In genomic region chr6:136593748-136594490, GRCh38 we compare ENCODE assay signal across 8 cellular contexts. TPM values are rescaled to one million over a fixed set of nuclear protein-coding genes. Genes with fewer than 3 reads are reported as not detected.
DNase-seq lines count a peak whose midpoint lies in the region; ATAC-seq and TF ChIP-seq lines count a peak whose summit lies in the region.

No MANE protein-coding gene starts in this region.

- H4K20me1 ChIP-seq in neural progenitor cell (ENCODE audit: low read depth): no peaks in the 10 kb centered on the region

- TF ChIP-seq CTCF in Caco-2 (IDR thresholded peaks at IDR 0.05; ENCODE audit: insufficient read depth in 1 of 2, low read depth in 1 of 2, low read length in 1 of 2, severe bottlenecking in 1 of 2, unreplicated experiment in 1 of 2) (no peak), neural progenitor cell (IDR thresholded peaks at IDR 0.05) (no peak)

- no peak overlapping the region for H3K27ac ChIP-seq in neural progenitor cell

- ATAC-seq in GM19324 (IDR thresholded peaks at IDR 0.05; ENCODE audit: low FRiP score, unreplicated experiment): peak; percentile 86
- peak; percentile 93 for ATAC-seq in HG03280 (IDR thresholded peaks at IDR 0.05; ENCODE audit: unreplicated experiment)
- ATAC-seq in natural killer cell treated with Interleukin-12 subunit alpha and Interleukin-12 subunit beta and Interleukin-15 and Interleukin-18, amount 100 ng/mL, for 72 hours: peak; percentile 92 to 95

- H3K27ac Mint-ChIP-seq in Caco-2 (ENCODE audit: unreplicated experiment) (no peak overlapping the region), neural progenitor cell (no peak overlapping the region)
- peak overlapping the region; percentile 99 for H3K27ac Mint-ChIP-seq in natural killer cell treated with Interleukin-12 subunit alpha and Interleukin-12 subunit beta and Interleukin-15 and Interleukin-18, amount 100 ng/mL, for 72 hours

- H3K36me3 Mint-ChIP-seq in Caco-2 (ENCODE audit: insufficient read depth, unreplicated experiment) (peaks cover 4% of the 10 kb centered on the region), neural progenitor cell (no peaks in the 10 kb centered on the region)
- H3K36me3 Mint-ChIP-seq in natural killer cell treated with Interleukin-12 subunit alpha and Interleukin-12 subunit beta and Interleukin-15 and Interleukin-18, amount 100 ng/mL, for 72 hours: peaks cover 64% of the 10 kb centered on the region

- H3K27me3 ChIP-seq in Caco-2 (replicated peaks; ENCODE audit: control insufficient read depth, insufficient read depth, low read length): no peaks in the 10 kb centered on the region
- H3K27me3 ChIP-seq in neural progenitor cell: no peaks in the 10 kb centered on the region

- no TSS peak for BruUV-seq in Caco-2 (replicated peaks; lab: Mats Ljungman, UMichigan)

- no peaks in the 10 kb centered on the region for H3F3A ChIP-seq in neural progenitor cell (ENCODE audit: low read depth)

- H3K4me1 Mint-ChIP-seq in Caco-2 (ENCODE audit: low read depth, unreplicated experiment) (no peaks in the 10 kb centered on the region), neural progenitor cell (no peaks in the 10 kb centered on the region)
- peaks cover 71 to 72% of the 10 kb centered on the region in 2 donors for H3K4me1 Mint-ChIP-seq in natural killer cell treated with Interleukin-12 subunit alpha and Interleukin-12 subunit beta and Interleukin-15 and Interleukin-18, amount 100 ng/mL, for 72 hours (ENCODE audit: low read depth in 2 of 2)

- H3K79me2 ChIP-seq in neural progenitor cell (ENCODE audit: low read depth): no peaks in the 10 kb centered on the region

- no peaks in the 10 kb centered on the region for H3K36me3 ChIP-seq in Caco-2 (ENCODE audit: control insufficient read depth, insufficient read depth, low read length)
- H3K36me3 ChIP-seq in neural progenitor cell: no peaks in the 10 kb centered on the region

- H3K9me3 Mint-ChIP-seq in Caco-2 (ENCODE audit: unreplicated experiment): no peaks in the 10 kb centered on the region
- peaks cover 5% of the 10 kb centered on the region for H3K9me3 Mint-ChIP-seq in natural killer cell treated with Interleukin-12 subunit alpha and Interleukin-12 subunit beta and Interleukin-15 and Interleukin-18, amount 100 ng/mL, for 72 hours
- H3K9me3 Mint-ChIP-seq in neural progenitor cell: no peaks in the 10 kb centered on the region

- H2AFZ ChIP-seq in neural progenitor cell (replicated peaks): no peak overlapping the region

- DNase-seq in Caco-2: peak; percentile 17 to 35
- peak; percentile 21 for DNase-seq in SKM-1 (lab: John Stamatoyannopoulos, UW; ENCODE audit: unreplicated experiment)
- peak; percentile 92 to 99 for DNase-seq in dermis microvascular lymphatic vessel endothelial cell (ENCODE audit: low read depth in 2 of 2)
- peak; percentile 87 for DNase-seq in natural killer cell treated with Interleukin-12 subunit alpha and Interleukin-12 subunit beta and Interleukin-15 and Interleukin-18, amount 100 ng/mL, for 72 hours (ENCODE audit: low spot score)
- no peak for DNase-seq in NCI-H187 treated with DMSO at 0.1 percent for 48 hours (lab: John Stamatoyannopoulos, UW)
- DNase-seq in neural progenitor cell (ENCODE audit: low spot score): no peak

- H3K9ac ChIP-seq in neural progenitor cell: no peak overlapping the region

- intact Hi-C loops in Caco-2 (cut with micrococcal nuclease; ENCODE audit: unreplicated experiment): no loop called here

- CTCF ChIA-PET in Caco-2 (lab: Charles Lee): interaction anchor here (0.7 kb wide), 1 partner anchor 51 kb away, joined by 4 read pairs; no protein-coding TSS in a partner anchor

- POLR2A ChIA-PET in Caco-2 (lab: Charles Lee): no interaction called here

- H3K27me3 Mint-ChIP-seq in Caco-2 (ENCODE audit: insufficient read depth, unreplicated experiment) (no peaks in the 10 kb centered on the region), neural progenitor cell (ENCODE audit: insufficient read depth, low read depth) (peaks cover 2% of the 10 kb centered on the region)
- H3K27me3 Mint-ChIP-seq in natural killer cell treated with Interleukin-12 subunit alpha and Interleukin-12 subunit beta and Interleukin-15 and Interleukin-18, amount 100 ng/mL, for 72 hours: no peaks in the 10 kb centered on the region

- no peaks in the 10 kb centered on the region for H3K9me3 ChIP-seq in Caco-2
- H3K9me3 ChIP-seq in neural progenitor cell (ENCODE audit: low read depth): no peaks in the 10 kb centered on the region

- no peaks in the 10 kb centered on the region for H3K4me1 ChIP-seq in Caco-2
- H3K4me1 ChIP-seq in neural progenitor cell: no peaks in the 10 kb centered on the region

- no peak overlapping the region for H3K4me2 ChIP-seq in neural progenitor cell

- H3K4me3 Mint-ChIP-seq in Caco-2 (ENCODE audit: unreplicated experiment): no peak overlapping the region
- peak overlapping the region; percentile 89 for H3K4me3 Mint-ChIP-seq in natural killer cell treated with Interleukin-12 subunit alpha and Interleukin-12 subunit beta and Interleukin-15 and Interleukin-18, amount 100 ng/mL, for 72 hours
- H3K4me3 Mint-ChIP-seq in neural progenitor cell: no peak overlapping the region

- H3K4me3 ChIP-seq in Caco-2 (ENCODE audit: low read depth, low read length) (no peak overlapping the region), neural progenitor cell (no peak overlapping the region)

RNA-seq across cellular contexts. Expression of gene MAP7, which starts 43.7 kb away (rescaled TPM):
- total RNA-seq in Caco-2 (2022): 55.3 and 57.4 TPM in 2 replicates
- 0.51 and 1.0 TPM in 2 replicates for total RNA-seq in dermis microvascular lymphatic vessel endothelial cell
- total RNA-seq in natural killer cell treated with Interleukin-12 subunit alpha and Interleukin-12 subunit beta and Interleukin-15 and Interleukin-18, amount 100 ng/mL, for 72 hours: under 1 TPM; 0.73 to 0.83 TPM
- total RNA-seq in neural progenitor cell (ENCODE audit: low replicate concordance): 8.9 and 9.0 TPM in 2 replicates

Comparison
In these comparisons a context has a peak if more than half of its experiments do, and no peak if none do; other contexts are left out.
1. DNase-seq: peak in Caco-2 (2 of 2), SKM-1 (single experiment), dermis microvascular lymphatic vessel endothelial cell (2 of 2) and natural killer cell treated with Interleukin-12 subunit alpha and Interleukin-12 subunit beta and Interleukin-15 and Interleukin-18, amount 100 ng/mL, for 72 hours (single experiment); none in NCI-H187 treated with DMSO at 0.1 percent for 48 hours (single experiment) and neural progenitor cell (single experiment).
2. H3K27ac Mint-ChIP-seq: peak in natural killer cell treated with Interleukin-12 subunit alpha and Interleukin-12 subunit beta and Interleukin-15 and Interleukin-18, amount 100 ng/mL, for 72 hours (2 of 2); none in Caco-2 (single experiment) and neural progenitor cell (single experiment).
3. Peak in every context shown above with its lines, with median percentiles within 50 percentile points of each other: ATAC-seq.